22 cellular contexts compared by ENCODE assay signal in genomic region chr10:98258683-98259454, GRCh38. TPM values are rescaled to one million over a fixed set of nuclear protein-coding genes. Genes with fewer than 3 reads are reported as not detected.
DNase-seq lines count a peak whose midpoint lies in the region; TF ChIP-seq lines count a peak whose summit lies in the region.
"Had no signal": no experiment of that assay in that cellular context is flagged by ENCODE, and none has a peak within 500 bp of the region (broad histone marks: within the 10 kb centered on the region; RNA-seq: fewer than 3 reads in every experiment).

No MANE protein-coding gene starts in this region.

- no peaks in the 10 kb centered on the region for H3K4me1 ChIP-seq in Caco-2
- no peaks in the 10 kb centered on the region for H3K4me1 ChIP-seq in trophoblast cell (ENCODE audit: control insufficient read depth in 1 of 2, insufficient read depth in 2 of 2, low read length in 2 of 2)

- no peak overlapping the region for H4K8ac ChIP-seq in trophoblast cell (ENCODE audit: low read depth, low read length)

- no peak overlapping the region for H3K4ac ChIP-seq in trophoblast cell (ENCODE audit: low read depth, low read length)

- H3K27ac ChIP-seq in trophoblast cell (ENCODE audit: low read depth, low read length), result no peak overlapping the region
- H3K27ac ChIP-seq: esophagus squamous epithelium, sigmoid colon, tibial artery had no signal

- no peak overlapping the region for H4K91ac ChIP-seq in trophoblast cell (ENCODE audit: low read depth, low read length)

- no peak overlapping the region for H2BK5ac ChIP-seq in trophoblast cell (ENCODE audit: low read depth, low read length, poor library complexity)

- no peak overlapping the region for H3K4me2 ChIP-seq in trophoblast cell (ENCODE audit: low read length)

- no peaks in the 10 kb centered on the region for H3K9me3 ChIP-seq in Caco-2
- no peaks in the 10 kb centered on the region for H3K9me3 ChIP-seq in trophoblast cell (ENCODE audit: insufficient read depth, low read depth, low read length)
- H3K9me3 ChIP-seq: esophagus squamous epithelium, sigmoid colon, tibial artery had no signal

- H3K79me1 ChIP-seq in trophoblast cell (ENCODE audit: low read length), result no peaks in the 10 kb centered on the region

- no peak overlapping the region for H2AK5ac ChIP-seq in trophoblast cell (ENCODE audit: low read length)

- TF ChIP-seq CTCF in Caco-2 (IDR thresholded peaks at IDR 0.05; ENCODE audit: insufficient read depth in 1 of 2, low read depth in 1 of 2, low read length in 1 of 2, severe bottlenecking in 1 of 2, unreplicated experiment in 1 of 2) (no peak), HFFc6 (IDR thresholded peaks at IDR 0.05) (no peak)

- H3K27me3 ChIP-seq in Caco-2 (replicated peaks; ENCODE audit: control insufficient read depth, insufficient read depth, low read length), result no peaks in the 10 kb centered on the region
- no peaks in the 10 kb centered on the region for H3K27me3 ChIP-seq in trophoblast cell (ENCODE audit: insufficient read depth, low read length)
- H3K27me3 ChIP-seq: esophagus squamous epithelium, sigmoid colon, tibial artery had no signal

- H4K12ac ChIP-seq in trophoblast cell (ENCODE audit: low read depth, low read length), result no peak overlapping the region

- H3K9ac ChIP-seq in trophoblast cell (ENCODE audit: low read length), result no peak overlapping the region

- no peaks in the 10 kb centered on the region for H3K27me3 Mint-ChIP-seq in Caco-2 (ENCODE audit: insufficient read depth, unreplicated experiment)
- peaks cover 1% of the 10 kb centered on the region for H3K27me3 Mint-ChIP-seq in HFFc6 (ENCODE audit: insufficient read depth)
- peaks cover 1% of the 10 kb centered on the region for H3K27me3 Mint-ChIP-seq in dendritic cell treated with granulocyte-macrophage colony-stimulating factor and Interleukin-4, amounts not matched to agents 40 ng/mL and 50 ng/mL, for 4 days
- H3K27me3 Mint-ChIP-seq: central memory CD8-positive, alpha-beta T cell; T-cell had no signal

- H3K9me3 Mint-ChIP-seq in Caco-2 (ENCODE audit: unreplicated experiment), result no peaks in the 10 kb centered on the region
- H3K9me3 Mint-ChIP-seq in HFFc6, result no peaks in the 10 kb centered on the region
- no peaks in the 10 kb centered on the region for H3K9me3 Mint-ChIP-seq in dendritic cell treated with granulocyte-macrophage colony-stimulating factor and Interleukin-4, amounts not matched to agents 40 ng/mL and 50 ng/mL, for 4 days
- H3K9me3 Mint-ChIP-seq: central memory CD8-positive, alpha-beta T cell; H9; T-cell had no signal

- no peak overlapping the region for H2BK120ac ChIP-seq in trophoblast cell (ENCODE audit: insufficient read depth, low read length, poor library complexity)

- CTCF ChIA-PET in Caco-2 (lab: Charles Lee), result no interaction called here

- BruUV-seq in Caco-2 (replicated peaks; lab: Mats Ljungman, UMichigan), result no TSS peak

- H3K79me2 ChIP-seq in trophoblast cell (ENCODE audit: control insufficient read depth, insufficient read depth, low read length, poor library complexity), result no peaks in the 10 kb centered on the region

- no CpG with 5 or more reads among the region's 13 CpGs for WGBS in trophoblast cell (ENCODE audit: extremely low coverage, insufficient coverage, insufficient read length)

- DNase-seq in Caco-2, result no peak
- peak; percentile 57 for DNase-seq in HFFc6
- DNase-seq in trophoblast cell, result no peak
- DNase-seq in COR-L47 (lab: John Stamatoyannopoulos, UW), result no peak
- DNase-seq in activated CD4-positive, alpha-beta T cell treated with anti-CD3 and anti-CD28 coated beads, Interleukin-2, amount 50 U/mL, for 1 hour, result no peak
- no peak for DNase-seq in germinal center (ENCODE audit: low spot score)
- DNase-seq in NCI-H146 (lab: John Stamatoyannopoulos, UW), result no peak
- DNase-seq: activated naive CD4-positive, alpha-beta T cell; aorta; effector CD4-positive, alpha-beta T cell; esophagus squamous epithelium; H9; left ventricle myocardium superior; NCI-H2081 treated with DMSO at 0.1 percent for 48 hours; Right ventricle myocardium superior; sigmoid colon; stimulated activated naive CD4-positive, alpha-beta T cell treated with Interleukin-2 at 50 U/mL for 16 hours; tibial artery had no signal

- H3K18ac ChIP-seq in trophoblast cell (ENCODE audit: low read length), result no peak overlapping the region

- intact Hi-C loops in Caco-2 (cut with micrococcal nuclease; ENCODE audit: unreplicated experiment), result no loop called here
- intact Hi-C loops in dendritic cell treated with granulocyte-macrophage colony-stimulating factor and Interleukin-4, amounts not matched to agents 40 ng/mL and 50 ng/mL, for 4 days (cut with micrococcal nuclease), result no loop called here

- H3K36me3 ChIP-seq in Caco-2 (ENCODE audit: control insufficient read depth, insufficient read depth, low read length) (no peaks in the 10 kb centered on the region), trophoblast cell (ENCODE audit: control insufficient read depth in 1 of 2, insufficient read depth in 2 of 2, low read length in 2 of 2) (peaks cover 2 to 4% of the 10 kb centered on the region in 2 experiments)
- H3K36me3 ChIP-seq: esophagus squamous epithelium had no signal

- H3K4me1 Mint-ChIP-seq in Caco-2 (ENCODE audit: low read depth, unreplicated experiment) (peaks cover 8% of the 10 kb centered on the region), HFFc6 (ENCODE audit: low read depth) (peaks cover 19% of the 10 kb centered on the region)
- H3K4me1 Mint-ChIP-seq in dendritic cell treated with granulocyte-macrophage colony-stimulating factor and Interleukin-4, amounts not matched to agents 40 ng/mL and 50 ng/mL, for 4 days (ENCODE audit: low read depth), result peaks cover 25% of the 10 kb centered on the region
- H3K4me1 Mint-ChIP-seq: H9, T-cell had no signal

- POLR2A ChIA-PET in Caco-2 (lab: Charles Lee), result no interaction called here

- H2BK12ac ChIP-seq in trophoblast cell (ENCODE audit: low read length), result no peak overlapping the region

- no peak overlapping the region for H3K23ac ChIP-seq in trophoblast cell (ENCODE audit: low read length)

- H2AFZ ChIP-seq in trophoblast cell (ENCODE audit: insufficient read depth, low read length, poor library complexity), result no peak overlapping the region

- peak overlapping the region; percentile 32 for H3K27ac Mint-ChIP-seq in Caco-2 (ENCODE audit: unreplicated experiment)
- H3K27ac Mint-ChIP-seq in HFFc6, result no peak overlapping the region
- H3K27ac Mint-ChIP-seq in dendritic cell treated with granulocyte-macrophage colony-stimulating factor and Interleukin-4, amounts not matched to agents 40 ng/mL and 50 ng/mL, for 4 days, result peak overlapping the region; percentile 12
- H3K27ac Mint-ChIP-seq: H9, T-cell had no signal

- H3K36me3 Mint-ChIP-seq in Caco-2 (ENCODE audit: insufficient read depth, unreplicated experiment), result peaks cover 15% of the 10 kb centered on the region
- H3K36me3 Mint-ChIP-seq in HFFc6 (ENCODE audit: low read depth), result no peaks in the 10 kb centered on the region; the same call in 1 of the 2 replicates
- peaks cover 41% of the 10 kb centered on the region for H3K36me3 Mint-ChIP-seq in dendritic cell treated with granulocyte-macrophage colony-stimulating factor and Interleukin-4, amounts not matched to agents 40 ng/mL and 50 ng/mL, for 4 days (ENCODE audit: low read depth)

- H3K4me3 Mint-ChIP-seq in Caco-2 (ENCODE audit: unreplicated experiment), result no peak overlapping the region
- H3K4me3 Mint-ChIP-seq in HFFc6, result no peak overlapping the region
- H3K4me3 Mint-ChIP-seq in dendritic cell treated with granulocyte-macrophage colony-stimulating factor and Interleukin-4, amounts not matched to agents 40 ng/mL and 50 ng/mL, for 4 days, result no peak overlapping the region
- H3K4me3 Mint-ChIP-seq: central memory CD8-positive, alpha-beta T cell; H9; T-cell had no signal

- H3K4me3 ChIP-seq in Caco-2 (ENCODE audit: low read depth, low read length) (no peak overlapping the region), trophoblast cell (ENCODE audit: low read depth, low read length) (peak overlapping the region; percentile 25)
- H3K4me3 ChIP-seq: esophagus squamous epithelium, sigmoid colon, tibial artery had no signal

- no peak overlapping the region for H3K14ac ChIP-seq in trophoblast cell (ENCODE audit: low read length)

RNA-seq across cellular contexts. Expression of gene LOXL4, which starts 9.1 kb away (rescaled TPM):
- total RNA-seq in Caco-2 (2022), result 2.1 and 3.7 TPM in 2 replicates
- total RNA-seq in HFFc6 (2021; fragmentation: NEBNext Ultra II Directional; extraction: Animal tissue kit (Norgen Biotek cat#: 25700)), result 10 to 100 TPM; 24.9 to 57.4 (median 27.6) TPM
- 0.23 and 0.36 TPM in 2 replicates for polyA plus RNA-seq in trophoblast cell (2013)
- total RNA-seq: G401 had no signal
